In genomic region chr19:51296331-51297093, GRCh38 we compare ENCODE assay signal across 1 cellular context.
TF ChIP-seq lines count a peak whose summit lies in the region.

No MANE protein-coding gene starts in this region.

TF ChIP-seq in SK-N-SH, 30 proteins besides CTCF, POLR2A, EP300 and RAD21 (continued from another document):
- no peak for TF ChIP-seq REST (IDR thresholded peaks at IDR 0.05; ENCODE audit: low read depth, low read length)
- no peak for TF ChIP-seq TEAD4 (IDR thresholded peaks at IDR 0.05; ENCODE audit: borderline replicate concordance, insufficient read depth)
